ENCODE assay signal across 22 cellular contexts in the genomic region with DNA sequence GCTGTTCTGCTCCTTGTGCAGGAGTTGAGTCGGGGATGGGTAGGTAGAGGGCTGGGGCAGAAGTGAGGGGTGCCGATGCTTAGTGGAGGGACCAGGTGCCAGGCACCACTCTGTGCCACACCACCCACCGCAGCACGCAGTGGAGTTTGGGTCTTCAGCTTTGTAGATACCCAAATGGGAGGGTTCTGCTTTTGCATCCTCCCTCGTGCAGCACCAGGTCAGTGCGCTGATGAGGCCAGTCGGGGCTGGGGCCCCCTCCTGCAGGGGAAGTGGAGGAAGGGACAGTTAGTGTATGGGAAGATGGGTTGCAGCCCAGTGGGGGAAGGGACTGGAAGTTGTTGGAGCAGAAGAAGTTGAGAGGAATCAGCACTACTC.
DNase-seq lines count a peak whose midpoint lies in the region; ATAC-seq and TF ChIP-seq lines count a peak whose summit lies in the region.
"Had no signal": no experiment of that assay in that cellular context is flagged by ENCODE, and none has a peak within 500 bp of the region (broad histone marks: within the 10 kb centered on the region; RNA-seq: fewer than 3 reads in every experiment).

No MANE protein-coding gene starts in this region.

- no peaks in the 10 kb centered on the region for H3K36me3 ChIP-seq in upper lobe of right lung
- no peaks in the 10 kb centered on the region for H3K36me3 ChIP-seq in mesenchymal stem cell (ENCODE audit: control insufficient read depth in 1 of 2, insufficient read depth in 2 of 2, low read depth in 1 of 2, low read length in 2 of 2)
- H3K36me3 ChIP-seq: BLaER1 treated with 17β-estradiol and CSF1 and Interleukin-3, amounts not matched to agents 10 nM and 100 nM; HAP-1 had no signal

- H3K4me1 ChIP-seq in upper lobe of right lung (peaks cover 12% of the 10 kb centered on the region), mesenchymal stem cell (ENCODE audit: control insufficient read depth, insufficient read depth, low read depth, low read length) (no peaks in the 10 kb centered on the region)
- H3K4me1 ChIP-seq: HAP-1 had no signal

- H3K4me3 ChIP-seq in NB4 (ENCODE audit: low read depth, low read length) (no peak overlapping the region), upper lobe of right lung (no peak overlapping the region), mesenchymal stem cell (ENCODE audit: insufficient read depth in 1 of 2, low read depth in 1 of 2, low read length in 2 of 2) (peak overlapping the region in 1 of 2 experiments; percentile 30)
- H3K4me3 ChIP-seq: BLaER1 treated with 17β-estradiol and CSF1 and Interleukin-3, amounts not matched to agents 10 nM and 100 nM; HAP-1 had no signal

- no peak overlapping the region for H3K4ac ChIP-seq in mesenchymal stem cell (ENCODE audit: low read depth in 1 of 2, low read length in 2 of 2)

- H2BK120ac ChIP-seq in mesenchymal stem cell (ENCODE audit: low read depth, low read length): no peak overlapping the region

- H4K8ac ChIP-seq in mesenchymal stem cell (ENCODE audit: low read length): no peak overlapping the region

- H2AK5ac ChIP-seq in mesenchymal stem cell (ENCODE audit: low read length, severe bottlenecking): no peak overlapping the region

- H2AFZ ChIP-seq in mesenchymal stem cell (ENCODE audit: low read depth, low read length): no peak overlapping the region

- H3K27me3 ChIP-seq in upper lobe of right lung: no peaks in the 10 kb centered on the region
- peaks cover 5 to 13% of the 10 kb centered on the region in 2 experiments for H3K27me3 ChIP-seq in mesenchymal stem cell (ENCODE audit: control insufficient read depth in 1 of 2, insufficient read depth in 1 of 2, low read length in 2 of 2)
- H3K27me3 ChIP-seq: BLaER1 treated with 17β-estradiol and CSF1 and Interleukin-3, amounts not matched to agents 10 nM and 100 nM had no signal

- no peak overlapping the region for H3K9ac ChIP-seq in mesenchymal stem cell (ENCODE audit: low read length)
- H3K9ac ChIP-seq: BLaER1 treated with 17β-estradiol and CSF1 and Interleukin-3, amounts not matched to agents 10 nM and 100 nM; KMS-11 had no signal

- H3K4me2 ChIP-seq in mesenchymal stem cell (ENCODE audit: low read length, poor library complexity, severe bottlenecking): no peak overlapping the region
- H3K4me2 ChIP-seq: KMS-11 had no signal

- H3K14ac ChIP-seq in mesenchymal stem cell (ENCODE audit: low read length in 2 of 2): peak overlapping the region in 1 of 2 experiments; percentile 45

- H2BK15ac ChIP-seq in mesenchymal stem cell (ENCODE audit: low read depth, poor library complexity, severe bottlenecking): no peak overlapping the region

- H3K27ac ChIP-seq in upper lobe of right lung (no peak overlapping the region), mesenchymal stem cell (ENCODE audit: low read length, poor library complexity, severe bottlenecking) (no peak overlapping the region)
- H3K27ac ChIP-seq: 22Rv1; BLaER1 treated with 17β-estradiol and CSF1 and Interleukin-3, amounts not matched to agents 10 nM and 100 nM; KMS-11 had no signal

- ATAC-seq in upper lobe of right lung: peak; percentile 10

- H3K79me1 ChIP-seq in mesenchymal stem cell (replicated peaks; ENCODE audit: low read length, poor library complexity, severe bottlenecking): no peaks in the 10 kb centered on the region

- peak; percentile 46 for DNase-seq in activated CD8-positive, alpha-beta memory T cell treated with anti-CD3 and anti-CD28 coated beads for 24 hours
- DNase-seq in activated CD8-positive, alpha-beta memory T cell treated with anti-CD3 and anti-CD28 coated beads, Interleukin-2, amount 50 U/mL, for 4 hours: no peak
- DNase-seq in NB4 (ENCODE audit: low read depth) (peak; percentile 77), islet precursor cell (peak; percentile 42), upper lobe of right lung (no peak), NCI-H2196 (lab: John Stamatoyannopoulos, UW; ENCODE audit: unreplicated experiment) (no peak), mesenchymal stem cell (no peak), foreskin melanocyte (no peak)
- DNase-seq: Calu3; CD8-positive, alpha-beta memory T cell; DMS153; IMR-90; NCI-H1105 treated with DMSO at 0.1 percent for 48 hours; NCI-H2029 treated with DMSO at 0.1 percent for 48 hours; NCI-H345; NCI-H524; NCI-H774; OCI-M1 had no signal

- TF ChIP-seq CTCF in NB4 (IDR thresholded peaks at IDR 0.05; ENCODE audit: low read depth, low read length) (no peak), upper lobe of right lung (IDR thresholded peaks at IDR 0.05) (no peak)

- H2BK12ac ChIP-seq in mesenchymal stem cell (ENCODE audit: low read length in 2 of 2): no peak overlapping the region

- 75% methylated on average over 7 of the region's 7 CpGs for WGBS in mesenchymal stem cell

- H3K9me3 ChIP-seq in upper lobe of right lung: no peaks in the 10 kb centered on the region
- H3K9me3 ChIP-seq in mesenchymal stem cell (ENCODE audit: control insufficient read depth, low read length): no peaks in the 10 kb centered on the region
- H3K9me3 ChIP-seq: BLaER1 treated with 17β-estradiol and CSF1 and Interleukin-3, amounts not matched to agents 10 nM and 100 nM; HAP-1 had no signal

- no peak overlapping the region for H2BK5ac ChIP-seq in mesenchymal stem cell (ENCODE audit: low read depth, low read length, poor library complexity, severe bottlenecking)

- no peak for TF ChIP-seq POLR2A in NB4 (IDR thresholded peaks at IDR 0.05; ENCODE audit: extremely low read depth, insufficient read length)

- H4K91ac ChIP-seq in mesenchymal stem cell (ENCODE audit: low read length): no peak overlapping the region

- H3K18ac ChIP-seq in mesenchymal stem cell (ENCODE audit: low read depth in 1 of 2, low read length in 2 of 2): no peak overlapping the region

- H3K23ac ChIP-seq in mesenchymal stem cell (ENCODE audit: low read length in 2 of 2): peak overlapping the region in 1 of 2 experiments; percentile 11

- intact Hi-C loops in upper lobe of right lung (cut with DNase I): no loop called here

Comparison
In these comparisons a context has a peak if more than half of its experiments do, and no peak if none do; other contexts are left out.
1. DNase-seq: peak in activated CD8-positive, alpha-beta memory T cell treated with anti-CD3 and anti-CD28 coated beads for 24 hours (single experiment), NB4 (single experiment) and islet precursor cell (single experiment); none in activated CD8-positive, alpha-beta memory T cell treated with anti-CD3 and anti-CD28 coated beads, Interleukin-2, amount 50 U/mL, for 4 hours (single experiment), upper lobe of right lung (single experiment), NCI-H2196 (single experiment), mesenchymal stem cell (single experiment) and foreskin melanocyte (single experiment).